ENCODE assay signal across 10 cellular contexts in the genomic region with DNA sequence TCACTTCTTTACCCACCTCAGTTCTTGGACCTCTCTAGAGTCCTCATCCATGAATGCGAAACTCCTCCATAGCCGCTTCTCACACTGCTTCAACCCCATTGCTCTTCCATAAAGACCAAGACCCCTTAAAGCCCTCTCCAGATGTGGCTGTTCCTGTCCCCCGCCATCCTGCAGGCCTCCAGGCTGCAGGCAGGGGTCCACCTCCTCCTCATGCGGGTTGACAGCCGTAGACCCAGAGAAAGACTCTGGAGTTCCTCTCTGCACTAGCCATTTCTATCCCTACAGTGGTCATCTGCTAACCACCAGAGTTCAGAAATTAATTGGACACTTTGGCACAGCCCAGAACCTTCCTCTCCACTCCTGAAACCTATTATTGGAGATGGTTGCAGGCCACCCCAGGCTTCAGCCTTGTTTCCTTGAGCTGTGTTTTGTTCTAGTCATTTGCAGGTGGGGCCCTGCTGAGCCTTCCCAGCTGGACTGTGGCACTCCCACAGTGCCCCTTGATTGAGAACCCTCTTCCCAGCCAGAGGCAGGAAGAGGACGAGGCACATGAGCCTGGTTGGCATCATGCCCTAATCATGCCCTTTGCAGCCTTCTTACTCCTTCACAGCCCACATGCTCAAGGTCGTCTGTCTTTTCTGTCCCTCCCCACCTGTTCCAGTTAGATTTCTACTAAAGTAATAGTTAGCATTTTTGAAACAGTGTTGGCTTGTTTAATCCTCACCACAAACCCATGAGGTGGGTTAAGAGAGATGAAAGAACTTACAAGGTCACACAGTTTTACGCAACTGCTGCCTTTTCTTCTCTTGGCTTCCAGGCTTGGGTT. TPM values are rescaled to one million over a fixed set of nuclear protein-coding genes. Genes with fewer than 3 reads are reported as not detected.
DNase-seq lines count a peak whose midpoint lies in the region; ATAC-seq and FAIRE-seq lines count a peak whose summit lies in the region.
"Had no signal": no experiment of that assay in that cellular context is flagged by ENCODE, and none has a peak within 500 bp of the region (broad histone marks: within the 10 kb centered on the region; RNA-seq: fewer than 3 reads in every experiment).

No MANE protein-coding gene starts in this region.

- no peak overlapping the region for H2BK120ac ChIP-seq in trophoblast cell (ENCODE audit: insufficient read depth, low read length, poor library complexity)

- H2AFZ ChIP-seq in trophoblast cell (ENCODE audit: insufficient read depth, low read length, poor library complexity) = peak overlapping the region; percentile 52

- FAIRE-seq in GM19239 (lab: Jason Lieb, UNC) = no peak

- no peaks in the 10 kb centered on the region for H3K27me3 ChIP-seq in trophoblast cell (ENCODE audit: insufficient read depth, low read length)

- no peak overlapping the region for H4K12ac ChIP-seq in trophoblast cell (ENCODE audit: low read depth, low read length)

- peak overlapping the region; percentile 30 for H3K4me3 ChIP-seq in trophoblast cell (ENCODE audit: low read depth, low read length)

- no peak overlapping the region for H2AK5ac ChIP-seq in trophoblast cell (ENCODE audit: low read length)

- WGBS in trophoblast cell (ENCODE audit: extremely low coverage, insufficient coverage, insufficient read length) = no CpG with 5 or more reads among the region's 8 CpGs

- H3K18ac ChIP-seq in trophoblast cell (ENCODE audit: low read length) = no peak overlapping the region

- no peak overlapping the region for H3K4me2 ChIP-seq in trophoblast cell (ENCODE audit: low read length)

- H3K79me1 ChIP-seq in trophoblast cell (ENCODE audit: low read length) = no peaks in the 10 kb centered on the region

- H2BK12ac ChIP-seq in trophoblast cell (ENCODE audit: low read length) = no peak overlapping the region

- H3K23ac ChIP-seq in trophoblast cell (ENCODE audit: low read length) = peak overlapping the region; percentile 24

- no peak overlapping the region for H2BK5ac ChIP-seq in trophoblast cell (ENCODE audit: low read depth, low read length, poor library complexity)

- H3K9me3 ChIP-seq in trophoblast cell (ENCODE audit: insufficient read depth, low read depth, low read length) = no peaks in the 10 kb centered on the region

- peak overlapping the region; percentile 54 for H3K9ac ChIP-seq in trophoblast cell (ENCODE audit: low read length)

- ATAC-seq in GM19452 (IDR thresholded peaks at IDR 0.05; ENCODE audit: unreplicated experiment) (no peak), HG03135 (IDR thresholded peaks at IDR 0.05; ENCODE audit: unreplicated experiment) (no peak)

- H3K27ac ChIP-seq in trophoblast cell (ENCODE audit: low read depth, low read length) = no peak overlapping the region

- no peak overlapping the region for H3K14ac ChIP-seq in trophoblast cell (ENCODE audit: low read length)

- H4K8ac ChIP-seq in trophoblast cell (ENCODE audit: low read depth, low read length) = no peak overlapping the region

- peaks cover 0 to 7% of the 10 kb centered on the region in 2 experiments for H3K36me3 ChIP-seq in trophoblast cell (ENCODE audit: control insufficient read depth in 1 of 2, insufficient read depth in 2 of 2, low read length in 2 of 2)

- H4K91ac ChIP-seq in trophoblast cell (ENCODE audit: low read depth, low read length) = no peak overlapping the region

- peak overlapping the region; percentile 85 for H3K4ac ChIP-seq in trophoblast cell (ENCODE audit: low read depth, low read length)

- peaks cover 6 to 14% of the 10 kb centered on the region in 2 experiments for H3K4me1 ChIP-seq in trophoblast cell (ENCODE audit: control insufficient read depth in 1 of 2, insufficient read depth in 2 of 2, low read length in 2 of 2)

- peaks cover 34% of the 10 kb centered on the region for H3K79me2 ChIP-seq in trophoblast cell (ENCODE audit: control insufficient read depth, insufficient read depth, low read length, poor library complexity)

- DNase-seq in NCI-H146 (lab: John Stamatoyannopoulos, UW) = peak; percentile 34
- no peak for DNase-seq in NCI-H146 treated with DMSO at 0.1 percent for 48 hours (lab: John Stamatoyannopoulos, UW; ENCODE audit: unreplicated experiment)
- DNase-seq in MV-4-11 (lab: John Stamatoyannopoulos, UW) = peak; percentile 18
- peak; percentile 10 for DNase-seq in cerebellum (ENCODE audit: low spot score)
- DNase-seq in trophoblast cell = no peak
- no peak for DNase-seq in GM19239 (ENCODE audit: insufficient read length, low spot score)
- DNase-seq: NCI-H748 treated with DMSO at 0.1 percent for 48 hours; stimulated activated CD4-positive, alpha-beta T cell treated with anti-CD3 and anti-CD28 coated beads, Interleukin-1b, Interleukin-23, amount 100 ng/mL, for 48 hours had no signal

RNA-seq across cellular contexts. Expression of a gene that starts 23.9 kb away (rescaled TPM):
- 45.9 TPM for total RNA-seq in cerebellum
- 78.0 and 80.3 TPM in 2 replicates for polyA plus RNA-seq in trophoblast cell (2013)

Comparison
In these comparisons a context has a peak if more than half of its experiments do, and no peak if none do; other contexts are left out.
1. DNase-seq: peak in NCI-H146 (single experiment), MV-4-11 (single experiment) and cerebellum (single experiment); none in NCI-H146 treated with DMSO at 0.1 percent for 48 hours (single experiment), trophoblast cell (0 of 2) and GM19239 (single experiment).